Comparison of ENCODE assay signal across 8 cellular contexts in the genomic region with DNA sequence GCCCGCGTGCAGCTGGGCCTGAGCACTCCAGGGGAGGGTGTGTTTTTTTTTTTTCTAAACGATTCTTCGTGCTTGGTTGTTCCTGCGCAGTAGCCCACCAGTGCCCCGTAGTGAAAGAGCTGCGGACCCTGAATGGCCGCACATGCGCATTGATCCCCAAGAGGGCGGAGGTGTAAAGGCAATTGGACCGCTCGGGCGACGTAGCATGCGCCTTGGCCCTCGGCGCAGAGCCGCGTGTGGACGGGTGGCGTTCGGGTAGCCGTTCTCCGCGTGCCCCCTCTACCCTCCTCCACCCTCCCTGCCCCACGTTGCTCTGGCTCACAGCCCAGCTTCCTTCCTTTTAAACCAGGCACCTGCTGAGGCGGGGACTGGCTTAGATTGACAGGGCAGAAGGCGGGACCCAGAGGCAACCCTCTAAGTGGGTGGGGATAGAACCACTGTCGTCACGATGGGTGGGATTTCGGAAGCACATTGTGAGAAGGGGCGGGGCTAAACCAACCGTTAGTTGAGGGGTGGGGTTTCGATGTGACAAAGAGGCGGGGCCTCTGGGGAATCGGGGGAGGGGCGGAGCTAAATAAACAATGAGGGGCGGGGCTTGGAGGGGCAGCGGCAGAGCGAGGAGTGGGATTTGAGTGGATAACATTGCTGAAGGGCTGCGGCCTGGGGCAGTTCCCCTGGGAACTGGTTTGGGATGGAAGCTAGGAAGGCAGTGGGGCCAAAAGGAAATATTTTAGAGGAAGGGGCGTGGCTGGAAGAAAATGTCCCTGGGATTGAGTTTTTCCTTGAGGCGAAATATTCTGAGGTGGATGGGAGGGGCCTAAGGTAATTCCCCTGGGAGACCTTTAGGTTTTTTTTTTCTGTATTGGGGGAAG. TPM values are rescaled to one million over a fixed set of nuclear protein-coding genes. Genes with fewer than 3 reads are reported as not detected.
DNase-seq lines count a peak whose midpoint lies in the region; ATAC-seq and TF ChIP-seq lines count a peak whose summit lies in the region.

No MANE protein-coding gene starts in this region.

- H3K36me3 ChIP-seq in SK-N-MC (ENCODE audit: insufficient read depth, low read length) = peaks cover 76% of the 10 kb centered on the region
- H3K36me3 ChIP-seq in osteoblast (ENCODE audit: insufficient read depth, low read length) = peaks cover 19% of the 10 kb centered on the region
- peaks cover 9% of the 10 kb centered on the region for H3K36me3 ChIP-seq in thoracic aorta

- H3K4me2 ChIP-seq in osteoblast (ENCODE audit: insufficient read depth, low read length) = peak overlapping the region; percentile 83

- peaks cover 62% of the 10 kb centered on the region for H3K4me1 Mint-ChIP-seq in activated naive CD4-positive, alpha-beta T cell treated with anti-CD3 and anti-CD28 coated beads, Interleukin-2, amount 50 U/mL, for 24 hours
- peaks cover 18% of the 10 kb centered on the region for H3K4me1 Mint-ChIP-seq in glutamatergic neuron (ENCODE audit: low read depth, unreplicated experiment)

- peak overlapping the region; percentile 100 for H3K27ac Mint-ChIP-seq in activated naive CD4-positive, alpha-beta T cell treated with anti-CD3 and anti-CD28 coated beads, Interleukin-2, amount 50 U/mL, for 24 hours
- H3K27ac Mint-ChIP-seq in glutamatergic neuron (ENCODE audit: unreplicated experiment) = peak overlapping the region; percentile 100

- peaks cover 3% of the 10 kb centered on the region for H3K4me1 ChIP-seq in osteoblast (ENCODE audit: insufficient read depth, low read length)
- H3K4me1 ChIP-seq in thoracic aorta (ENCODE audit: control insufficient read depth in 1 of 2, low read depth in 2 of 2) = peaks cover 10 to 25% of the 10 kb centered on the region in 2 donors

- H4K20me1 ChIP-seq in osteoblast (ENCODE audit: insufficient read depth, low read length) = peaks cover 13% of the 10 kb centered on the region

- TF ChIP-seq CTCF in glutamatergic neuron (IDR thresholded peaks at IDR 0.05; ENCODE audit: partially characterized antibody, unreplicated experiment) (peak; percentile 13), osteoblast (IDR thresholded peaks at IDR 0.05; ENCODE audit: extremely low read depth, low read depth, low read length) (no peak), thoracic aorta (IDR thresholded peaks at IDR 0.05) (no peak)

- no peaks in the 10 kb centered on the region for H3K9me3 Mint-ChIP-seq in activated naive CD4-positive, alpha-beta T cell treated with anti-CD3 and anti-CD28 coated beads, Interleukin-2, amount 50 U/mL, for 24 hours
- H3K9me3 Mint-ChIP-seq in glutamatergic neuron (ENCODE audit: unreplicated experiment) = peaks cover 25% of the 10 kb centered on the region

- H3K9me3 ChIP-seq in SK-N-MC (ENCODE audit: low read depth, low read length) = no peaks in the 10 kb centered on the region
- H3K9me3 ChIP-seq in osteoblast (ENCODE audit: low read depth, low read length) = no peaks in the 10 kb centered on the region
- no peaks in the 10 kb centered on the region for H3K9me3 ChIP-seq in thoracic aorta

- H3K4me3 ChIP-seq in SK-N-MC (peak overlapping the region; percentile 94), osteoblast (ENCODE audit: insufficient read depth, low read length) (peak overlapping the region; percentile 91), thoracic aorta (peak overlapping the region; percentile 95)

- H3K27ac ChIP-seq in SK-N-MC = peak overlapping the region; percentile 99
- peak overlapping the region; percentile 90 for H3K27ac ChIP-seq in osteoblast (ENCODE audit: low read depth, low read length)
- H3K27ac ChIP-seq in thoracic aorta = peak overlapping the region; percentile 82 to 91

- DNase-seq in GM04504 (ENCODE audit: low read depth) = peak; percentile 87
- DNase-seq in NCI-H1048 (lab: John Stamatoyannopoulos, UW) = peak; percentile 81
- peak; percentile 97 for DNase-seq in SK-N-MC (ENCODE audit: low read depth, low spot score)
- peak; percentile 95 for DNase-seq in glutamatergic neuron
- peak; percentile 98 for DNase-seq in osteoblast (ENCODE audit: insufficient read length, low spot score, missing footprints)
- peak; percentile 84 for DNase-seq in thoracic aorta (ENCODE audit: low spot score)

- H2AFZ ChIP-seq in osteoblast (ENCODE audit: low read length) = peak overlapping the region; percentile 99

- H3K79me2 ChIP-seq in osteoblast (ENCODE audit: insufficient read depth, low read length) = peaks cover 41% of the 10 kb centered on the region

- H3K27me3 ChIP-seq in osteoblast (ENCODE audit: insufficient read depth, low read length) (no peaks in the 10 kb centered on the region), thoracic aorta (replicated peaks; ENCODE audit: insufficient read depth) (no peaks in the 10 kb centered on the region)

- peaks cover 1% of the 10 kb centered on the region for H3K27me3 Mint-ChIP-seq in activated naive CD4-positive, alpha-beta T cell treated with anti-CD3 and anti-CD28 coated beads, Interleukin-2, amount 50 U/mL, for 24 hours
- H3K27me3 Mint-ChIP-seq in glutamatergic neuron (ENCODE audit: unreplicated experiment) = peaks cover 32% of the 10 kb centered on the region

- H3K4me3 Mint-ChIP-seq in activated naive CD4-positive, alpha-beta T cell treated with anti-CD3 and anti-CD28 coated beads, Interleukin-2, amount 50 U/mL, for 24 hours = peak overlapping the region; percentile 95
- H3K4me3 Mint-ChIP-seq in glutamatergic neuron (ENCODE audit: unreplicated experiment) = peak overlapping the region; percentile 99

- peaks cover 27% of the 10 kb centered on the region for H3K36me3 Mint-ChIP-seq in activated naive CD4-positive, alpha-beta T cell treated with anti-CD3 and anti-CD28 coated beads, Interleukin-2, amount 50 U/mL, for 24 hours
- peaks cover 8% of the 10 kb centered on the region for H3K36me3 Mint-ChIP-seq in glutamatergic neuron (ENCODE audit: unreplicated experiment)

- H3K9ac ChIP-seq in SK-N-MC (ENCODE audit: insufficient read length) = peak overlapping the region; percentile 100

- ATAC-seq in HG02571 (IDR thresholded peaks at IDR 0.05; ENCODE audit: unreplicated experiment) (peak; percentile 40), thoracic aorta (ENCODE audit: insufficient number of reproducible peaks, low FRiP score, low read depth) (peak; percentile 88)

RNA-seq across cellular contexts. Expression of a gene that starts 0.5 kb away (rescaled TPM):
- total RNA-seq in glutamatergic neuron (ENCODE audit: unreplicated experiment) = 65.4 TPM
- total RNA-seq in osteoblast = 21.2 and 22.8 TPM in 2 replicates
- total RNA-seq in thoracic aorta = 10 to 100 TPM; 29.9 to 34.3 TPM

RNA-seq across cellular contexts. Expression of a gene that starts 0.8 kb away (rescaled TPM):
- total RNA-seq in glutamatergic neuron (ENCODE audit: unreplicated experiment) (138 TPM), osteoblast (6.2 and 8.3 TPM in 2 replicates), thoracic aorta (1 to 10 TPM; 8.4 to 9.8 TPM)

RNA-seq across cellular contexts. Expression of a gene that starts 31.1 kb away (rescaled TPM):
- total RNA-seq in glutamatergic neuron (ENCODE audit: unreplicated experiment) (not detected), osteoblast (under 0.01 TPM in 1 of 2 replicates, not detected in the other), thoracic aorta (10 to 100 TPM in 1 of 2 donors, 1 to 10 TPM in 1; 2.8 to 10.0 TPM)

RNA-seq across cellular contexts. Expression of a gene that starts 33.2 kb away (rescaled TPM):
- 0.59 TPM for total RNA-seq in glutamatergic neuron (ENCODE audit: unreplicated experiment)
- 0.29 and 1.4 TPM in 2 replicates for total RNA-seq in osteoblast
- total RNA-seq in thoracic aorta = 1 to 10 TPM; 1.5 to 2.2 TPM

RNA-seq across cellular contexts. Expression of a gene that starts 52.3 kb away (rescaled TPM):
- 56.8 TPM for total RNA-seq in glutamatergic neuron (ENCODE audit: unreplicated experiment)
- 21.4 and 26.5 TPM in 2 replicates for total RNA-seq in osteoblast
- total RNA-seq in thoracic aorta = 10 to 100 TPM; 27.9 to 31.7 TPM

Comparison
In these comparisons a context has a peak if more than half of its experiments do, and no peak if none do; other contexts are left out.
1. Peak in every context shown above with its lines: DNase-seq, ATAC-seq, H3K4me3 ChIP-seq and H3K27ac ChIP-seq.
2. RNA of a gene that starts 0.8 kb away (total RNA-seq): 138 TPM in glutamatergic neuron (single experiment); 8.4 to 9.8 TPM in thoracic aorta and 6.2 to 8.3 TPM in osteoblast; every median in the first group is over 10 times any median in the second.